4 cellular contexts compared by ENCODE assay signal in genomic region chr11:38246451-38246850, GRCh38.
TF ChIP-seq lines count a peak whose summit lies in the region.

No MANE protein-coding gene starts in this region.

TF ChIP-seq in HepG2, 621 proteins besides CTCF, POLR2A, EP300 and RAD21:
- TF ChIP-seq MAFF (IDR thresholded peaks at IDR 0.05; ENCODE audit: low read depth, low read length) (peak; percentile 73), DR1 (CRISPR knock-in tag; IDR thresholded peaks at IDR 0.05) (no peak), MAFK (conservative IDR thresholded peaks at IDR 0.05 in 1 of 2, IDR thresholded peaks at IDR 0.05 in 1 of 2; ENCODE audit: low read length in 2 of 2) (peak; percentile 74 to 88)

TF ChIP-seq in A549, 52 proteins besides CTCF, POLR2A, EP300 and RAD21:
- TF ChIP-seq MAFK (IDR thresholded peaks at IDR 0.05; ENCODE audit: partially characterized antibody) (peak; percentile 70), GATA3 (IDR thresholded peaks at IDR 0.05; ENCODE audit: borderline replicate concordance) (no peak)

TF ChIP-seq in IMR-90, 13 proteins besides CTCF, POLR2A, EP300 and RAD21:
- TF ChIP-seq CHD1 (IDR thresholded peaks at IDR 0.05; ENCODE audit: low read depth, low read length) (no peak), ELK1 (IDR thresholded peaks at IDR 0.05; ENCODE audit: borderline replicate concordance, low read depth, low read length) (no peak), MAZ (IDR thresholded peaks at IDR 0.05; ENCODE audit: borderline replicate concordance, low read depth, low read length) (no peak), MAFK (IDR thresholded peaks at IDR 0.05; ENCODE audit: low read depth, low read length) (peak; percentile 81)
TF ChIP-seq in IMR-90: peak in this region for 1.

TF ChIP-seq in K562, 482 proteins besides CTCF, POLR2A, EP300 and RAD21:
- no peak for TF ChIP-seq BACH1 (tag; IDR thresholded peaks at IDR 0.05)
- no peak for TF ChIP-seq TAL1 (IDR thresholded peaks at IDR 0.05)
- no peak for TF ChIP-seq RBM17 (IDR thresholded peaks at IDR 0.05; ENCODE audit: borderline replicate concordance, low read depth, low read length)
- no peak for TF ChIP-seq RBM25 (IDR thresholded peaks at IDR 0.05; ENCODE audit: low read depth, low read length, severe bottlenecking)
- peak; percentile 28; the same call in 1 of the 2 replicates for TF ChIP-seq ZNF316 (IDR thresholded peaks at IDR 0.05)
- no peak for TF ChIP-seq FIP1L1 (IDR thresholded peaks at IDR 0.05; ENCODE audit: low read depth, low read length, poor library complexity, severe bottlenecking)
- no peak for TF ChIP-seq TBP (optimal IDR thresholded peaks at IDR 0.05; ENCODE audit: low read depth, low read length)
- peak; percentile 36; the same call in 1 of the 2 replicates for TF ChIP-seq MAFK (IDR thresholded peaks at IDR 0.05; ENCODE audit: low read length)
- no peak for TF ChIP-seq ZNF24 (IDR thresholded peaks at IDR 0.05)
- peak; percentile 33; the same call in 1 of the 2 replicates for TF ChIP-seq MAFF (IDR thresholded peaks at IDR 0.05; ENCODE audit: low read length)
- TF ChIP-seq NFIX (CRISPR knock-in tag; IDR thresholded peaks at IDR 0.05; ENCODE audit: low read depth): no peak
- no peak for TF ChIP-seq HMGN3 (IDR thresholded peaks at IDR 0.05; ENCODE audit: borderline replicate concordance, extremely low read depth, insufficient read length, low read depth, low read length)
- TF ChIP-seq RBM34 (IDR thresholded peaks at IDR 0.05; ENCODE audit: borderline replicate concordance, insufficient read depth, low read length): no peak
- TF ChIP-seq STAG1 (CRISPR knock-in tag; IDR thresholded peaks at IDR 0.05; ENCODE audit: borderline replicate concordance): no peak
- no peak for TF ChIP-seq TEAD4 (IDR thresholded peaks at IDR 0.05; ENCODE audit: low read length)
- no peak for TF ChIP-seq TEAD4 (CRISPR knock-in tag; IDR thresholded peaks at IDR 0.05; ENCODE audit: borderline replicate concordance)
- TF ChIP-seq SFPQ (IDR thresholded peaks at IDR 0.05; ENCODE audit: low read depth, low read length): no peak
- TF ChIP-seq MAFG (tag; conservative IDR thresholded peaks at IDR 0.05): 0 out of 2 replicates have a peak, but pooled peaks have one; percentile 7
- TF ChIP-seq PATZ1 (CRISPR knock-in tag; IDR thresholded peaks at IDR 0.05; ENCODE audit: borderline replicate concordance): no peak
- no peak for TF ChIP-seq SETDB1 (IDR thresholded peaks at IDR 0.05; ENCODE audit: low read length)
- no peak for TF ChIP-seq ZNF551 (CRISPR knock-in tag; IDR thresholded peaks at IDR 0.05)
- TF ChIP-seq ZNF592 (IDR thresholded peaks at IDR 0.05): no peak
- TF ChIP-seq ARHGAP35 (IDR thresholded peaks at IDR 0.05; ENCODE audit: partially characterized antibody): no peak
- no peak for TF ChIP-seq SRSF9 (IDR thresholded peaks at IDR 0.05; ENCODE audit: borderline replicate concordance, low read depth, low read length)
